Comparison of ENCODE assay signal across 12 cellular contexts in genomic region chr1:212611000-212611636, GRCh38. TPM values are rescaled to one million over a fixed set of nuclear protein-coding genes. Genes with fewer than 3 reads are reported as not detected.
DNase-seq lines count a peak whose midpoint lies in the region; ATAC-seq, FAIRE-seq and TF ChIP-seq lines count a peak whose summit lies in the region.
"Had no signal": no experiment of that assay in that cellular context is flagged by ENCODE, and none has a peak within 500 bp of the region (broad histone marks: within the 10 kb centered on the region; RNA-seq: fewer than 3 reads in every experiment).

No MANE protein-coding gene starts in this region.

- POLR2A ChIA-PET in HEK293 (lab: Yijun Ruan, JAX), result interaction anchor here (1.5 kb wide), 1 partner anchor 16 kb away, joined by 4 read pairs; no protein-coding TSS in a partner anchor

- no peak for TF ChIP-seq CTCF in HEK293 (tag by site-specific recombination; IDR thresholded peaks at IDR 0.05)
- no peak for TF ChIP-seq CTCF in kidney (IDR thresholded peaks at IDR 0.05; ENCODE audit: borderline replicate concordance, extremely low read depth, insufficient read depth)
- TF ChIP-seq CTCF in BE2C (IDR thresholded peaks at IDR 0.05; ENCODE audit: low read depth, low read length), result no peak

- H3K4me2 ChIP-seq in BLaER1 treated with 17β-estradiol and CSF1 and Interleukin-3, amounts not matched to agents 10 nM and 100 nM, result peak overlapping the region; percentile 83 to 100 (median 98)

- H3K27me3 ChIP-seq in BLaER1 treated with 17β-estradiol and CSF1 and Interleukin-3, amounts not matched to agents 10 nM and 100 nM, result peaks cover 19 to 32% (median 22%) of the 10 kb centered on the region in 11 experiments
- peaks cover 21% of the 10 kb centered on the region for H3K27me3 ChIP-seq in BE2C
- H3K27me3 ChIP-seq: SJCRH30 had no signal

- peaks cover 13% of the 10 kb centered on the region for H3K27me3 Mint-ChIP-seq in activated T-helper 2 cell treated with anti-CD3 and anti-CD28 coated beads, Interferon-gamma antibody, Interleukin-2, Interleukin-4, amounts not matched to agents 10 μg/mL and 5 μg/mL and 100 μg/mL, durations not matched to agents 14 hours and 24 hours and 36 hours (ENCODE audit: low read depth)

- H4K20me1 ChIP-seq in BLaER1 treated with 17β-estradiol and CSF1 and Interleukin-3, amounts not matched to agents 10 nM and 100 nM, result peaks cover 13 to 83% (median 50%) of the 10 kb centered on the region in 11 experiments; a peak in 20 of 22 replicates

- peaks cover 41% of the 10 kb centered on the region for H3K4me1 Mint-ChIP-seq in activated T-helper 2 cell treated with anti-CD3 and anti-CD28 coated beads, Interferon-gamma antibody, Interleukin-2, Interleukin-4, amounts not matched to agents 10 μg/mL and 5 μg/mL and 100 μg/mL, durations not matched to agents 14 hours and 24 hours and 36 hours (ENCODE audit: low read depth)

- H3K27ac Mint-ChIP-seq in activated T-helper 2 cell treated with anti-CD3 and anti-CD28 coated beads, Interferon-gamma antibody, Interleukin-2, Interleukin-4, amounts not matched to agents 10 μg/mL and 5 μg/mL and 100 μg/mL, durations not matched to agents 14 hours and 24 hours and 36 hours, result no peak overlapping the region

- CTCF ChIA-PET in HEK293 (lab: Yijun Ruan, JAX), result interaction anchor here (0.7 to 2.1 kb wide), 7 partner anchors 54 to 941 kb away, joined by 3 to 11 read pairs (median 4); no protein-coding TSS in a partner anchor

- H3K9ac ChIP-seq in BLaER1 treated with 17β-estradiol and CSF1 and Interleukin-3, amounts not matched to agents 10 nM and 100 nM, result peak overlapping the region in 4 of 11 experiments; percentile 97 to 100 (median 98); a peak in 5 of 22 replicates
- H3K9ac ChIP-seq in kidney (ENCODE audit: low read length in 2 of 2), result no peak overlapping the region

- H3K4me1 ChIP-seq in BLaER1 treated with 17β-estradiol and CSF1 and Interleukin-3, amounts not matched to agents 10 nM and 100 nM, result peaks cover 34 to 73% (median 60%) of the 10 kb centered on the region in 10 experiments
- H3K4me1 ChIP-seq in HEK293 (ENCODE audit: control insufficient read depth, insufficient read depth, low read length) (peaks cover 9% of the 10 kb centered on the region), kidney (ENCODE audit: control insufficient read depth in 1 of 2, insufficient read depth in 1 of 2, low read depth in 1 of 2, low read length in 2 of 2) (peaks cover 11 to 13% of the 10 kb centered on the region in 2 donors), BE2C (peaks cover 27% of the 10 kb centered on the region)

- peaks cover 14 to 51% (median 22%) of the 10 kb centered on the region in 11 experiments for H3K36me3 ChIP-seq in BLaER1 treated with 17β-estradiol and CSF1 and Interleukin-3, amounts not matched to agents 10 nM and 100 nM
- peaks cover 6 to 20% of the 10 kb centered on the region in 2 experiments; a peak in 2 of 3 replicates for H3K36me3 ChIP-seq in HEK293 (ENCODE audit: control insufficient read depth in 2 of 2, insufficient read depth in 1 of 2, low read length in 2 of 2)
- H3K36me3 ChIP-seq in kidney (ENCODE audit: control insufficient read depth in 1 of 2, insufficient read depth in 2 of 2, low read length in 2 of 2), result peaks cover 0 to 5% of the 10 kb centered on the region in 2 donors
- H3K36me3 ChIP-seq in BE2C, result peaks cover 17% of the 10 kb centered on the region

- H3K36me3 Mint-ChIP-seq in activated T-helper 2 cell treated with anti-CD3 and anti-CD28 coated beads, Interferon-gamma antibody, Interleukin-2, Interleukin-4, amounts not matched to agents 10 μg/mL and 5 μg/mL and 100 μg/mL, durations not matched to agents 14 hours and 24 hours and 36 hours (ENCODE audit: low read depth), result peaks cover 34% of the 10 kb centered on the region

- ATAC-seq in GM18867 (IDR thresholded peaks at IDR 0.05; ENCODE audit: unreplicated experiment) (no peak), HG03025 (IDR thresholded peaks at IDR 0.05; ENCODE audit: low FRiP score, unreplicated experiment) (no peak), left lobe of liver (no peak)
- ATAC-seq: stimulated activated memory B cell treated with anti-CD40 and anti-IgM and Interleukin-4, amounts not matched to agents 10 μg/mL and 1 μg/mL and 100 μg/mL, for 72 hours had no signal

- peak overlapping the region in 9 of 10 experiments; percentile 69 to 86 (median 83); a peak in 16 of 20 replicates for H3K4me3 ChIP-seq in BLaER1 treated with 17β-estradiol and CSF1 and Interleukin-3, amounts not matched to agents 10 nM and 100 nM
- H3K4me3 ChIP-seq in HEK293 (ENCODE audit: low read depth, low read length), result peak overlapping the region; percentile 82
- peak overlapping the region; percentile 0 to 86 for H3K4me3 ChIP-seq in kidney (ENCODE audit: low read length in 2 of 2)
- H3K4me3 ChIP-seq in BE2C (ENCODE audit: low read depth, low read length), result no peak overlapping the region

- DNase-seq in activated T-helper 2 cell treated with anti-CD3 and anti-CD28 coated beads, Interferon-gamma antibody, Interleukin-2, Interleukin-4, amounts not matched to agents 10 μg/mL and 5 μg/mL and 100 μg/mL, durations not matched to agents 14 hours and 24 hours and 36 hours (ENCODE audit: low spot score), result no peak
- no peak for DNase-seq in kidney
- DNase-seq in left lobe of liver (ENCODE audit: low spot score), result no peak
- DNase-seq in BE2C, result no peak
- DNase-seq: DND-41, NCI-H1105 treated with DMSO at 0.1 percent for 48 hours, SJCRH30 had no signal

- H3K27ac ChIP-seq in BLaER1 treated with 17β-estradiol and CSF1 and Interleukin-3, amounts not matched to agents 10 nM and 100 nM, result peak overlapping the region in 1 of 11 experiments; percentile 99; a peak in 2 of 22 replicates
- H3K27ac ChIP-seq in HEK293 (ENCODE audit: extremely low read depth, low read depth, low read length) (no peak overlapping the region), kidney (ENCODE audit: low read depth in 2 of 2, low read length in 2 of 2) (no peak overlapping the region)
- H3K27ac ChIP-seq: SJCRH30 had no signal

- intact Hi-C loops in activated T-helper 2 cell treated with anti-CD3 and anti-CD28 coated beads, Interferon-gamma antibody, Interleukin-2, Interleukin-4, amounts not matched to agents 10 μg/mL and 5 μg/mL and 100 μg/mL, durations not matched to agents 14 hours and 24 hours and 36 hours (cut with micrococcal nuclease), result no loop called here
- intact Hi-C loops in kidney (cut with DNase I), result no loop called here

- peak overlapping the region; percentile 88 for H3K4me3 Mint-ChIP-seq in activated T-helper 2 cell treated with anti-CD3 and anti-CD28 coated beads, Interferon-gamma antibody, Interleukin-2, Interleukin-4, amounts not matched to agents 10 μg/mL and 5 μg/mL and 100 μg/mL, durations not matched to agents 14 hours and 24 hours and 36 hours (ENCODE audit: low read depth)

- no peaks in the 10 kb centered on the region for H3K9me3 ChIP-seq in BLaER1 treated with 17β-estradiol and CSF1 and Interleukin-3, amounts not matched to agents 10 nM and 100 nM (replicated peaks in 1 of 11)
- no peaks in the 10 kb centered on the region for H3K9me3 ChIP-seq in HEK293 (ENCODE audit: control insufficient read depth, insufficient read depth, low read depth, low read length)
- H3K9me3 ChIP-seq in kidney (ENCODE audit: control insufficient read depth in 1 of 2, low read length in 2 of 2), result no peaks in the 10 kb centered on the region
- H3K9me3 ChIP-seq in BE2C, result no peaks in the 10 kb centered on the region
- H3K9me3 ChIP-seq: SJCRH30 had no signal

- no peaks in the 10 kb centered on the region for H3K9me3 Mint-ChIP-seq in activated T-helper 2 cell treated with anti-CD3 and anti-CD28 coated beads, Interferon-gamma antibody, Interleukin-2, Interleukin-4, amounts not matched to agents 10 μg/mL and 5 μg/mL and 100 μg/mL, durations not matched to agents 14 hours and 24 hours and 36 hours
- H3K9me3 Mint-ChIP-seq: stimulated activated memory B cell treated with anti-CD40 and anti-IgM and Interleukin-4, amounts not matched to agents 10 μg/mL and 1 μg/mL and 100 μg/mL, for 72 hours had no signal

- no peak for FAIRE-seq in kidney (lab: Jason Lieb, UNC)

TF ChIP-seq in HEK293, 187 proteins besides CTCF, POLR2A, EP300 and RAD21:
- peak; percentile 64 for TF ChIP-seq PRDM6 (tag by site-specific recombination; IDR thresholded peaks at IDR 0.05)
- peak; percentile 87 for TF ChIP-seq FEZF1 (tag by site-specific recombination; IDR thresholded peaks at IDR 0.05)
- TF ChIP-seq ZNF561 (tag by site-specific recombination; IDR thresholded peaks at IDR 0.05; ENCODE audit: borderline replicate concordance), result no peak
- TF ChIP-seq OVOL3 (tag by site-specific recombination; IDR thresholded peaks at IDR 0.05), result no peak
- TF ChIP-seq ZNF521 (tag by site-specific recombination; IDR thresholded peaks at IDR 0.05), result no peak
- TF ChIP-seq ZBTB21 (tag by site-specific recombination; IDR thresholded peaks at IDR 0.05), result no peak
- TF ChIP-seq IKZF3 (tag by site-specific recombination; IDR thresholded peaks at IDR 0.05), result 0 out of 2 replicates have a peak, but pooled peaks have one; percentile 19

RNA-seq across cellular contexts. Expression of gene ATF3, which starts 2.6 kb away (rescaled TPM):
- total RNA-seq in activated T-helper 2 cell treated with anti-CD3 and anti-CD28 coated beads, Interferon-gamma antibody, Interleukin-2, Interleukin-4, amounts not matched to agents 10 μg/mL and 5 μg/mL and 100 μg/mL, durations not matched to agents 14 hours and 24 hours and 36 hours, result 17.9 and 23.9 TPM in 2 replicates
- total RNA-seq in kidney (12.8 TPM), left lobe of liver (2.6 TPM)
- polyA plus RNA-seq in kidney (ENCODE audit: insufficient read depth, low read depth, low replicate concordance), result 14.6 TPM
- 23.1 TPM for polyA plus RNA-seq in BE2C (2012; ENCODE audit: insufficient read depth, insufficient read length, low read depth)
